10 cellular contexts compared by ENCODE assay signal in genomic region chr9:6973762-6974161, GRCh38.
A peak's percentile ranks its signal among the peaks of the same experiment; 100 is the strongest.
DNase-seq lines count a peak whose midpoint lies in the region; ATAC-seq and TF ChIP-seq lines count a peak whose summit lies in the region.
"Had no signal": no experiment of that assay in that cellular context is flagged by ENCODE, and none has a peak within 500 bp of the region (broad histone marks: within the 10 kb centered on the region; RNA-seq: fewer than 3 reads in every experiment).

No MANE protein-coding gene starts in this region.

- H3K4me1 Mint-ChIP-seq in CD4-positive, alpha-beta memory T cell = peaks cover 15 to 41% (median 21%) of the 10 kb centered on the region in 4 donors

- H3K27me3 ChIP-seq in CD4-positive, alpha-beta memory T cell (ENCODE audit: insufficient read depth, low read length) = no peaks in the 10 kb centered on the region
- no peaks in the 10 kb centered on the region for H3K27me3 ChIP-seq in transverse colon

- WGBS in transverse colon (ENCODE audit: low coverage in 1 of 2), 2 donors = 83% methylated on average over 2 of the region's 2 CpGs

- H3K27me3 Mint-ChIP-seq in CD4-positive, alpha-beta memory T cell = no peaks in the 10 kb centered on the region

- intact Hi-C loops in CD4-positive, alpha-beta memory T cell (cut with micrococcal nuclease) = no loop called here
- intact Hi-C loops in transverse colon (cut with DNase I; ENCODE audit: low total_unique reads) = no loop called here

- H3K4me3 Mint-ChIP-seq in CD4-positive, alpha-beta memory T cell = no peak overlapping the region

- no peaks in the 10 kb centered on the region for H3K36me3 ChIP-seq in CD4-positive, alpha-beta memory T cell (ENCODE audit: insufficient read depth, low read length)
- no peaks in the 10 kb centered on the region for H3K36me3 ChIP-seq in transverse colon

- no peaks in the 10 kb centered on the region for H3K4me1 ChIP-seq in CD4-positive, alpha-beta memory T cell (ENCODE audit: insufficient read depth, low read length)
- H3K4me1 ChIP-seq in transverse colon = no peaks in the 10 kb centered on the region

- no peaks in the 10 kb centered on the region for H3K9me3 ChIP-seq in CD4-positive, alpha-beta memory T cell (ENCODE audit: control insufficient read depth in 1 of 2, low read length in 2 of 2)
- no peaks in the 10 kb centered on the region for H3K9me3 ChIP-seq in transverse colon

- no peak for TF ChIP-seq POLR2A in transverse colon (IDR thresholded peaks at IDR 0.05)

- POLR2A ChIA-PET in CD4-positive, alpha-beta memory T cell (lab: Charles Lee; ENCODE audit: partially characterized antibody) = no interaction called here

- no peak overlapping the region for H3K27ac ChIP-seq in CD4-positive, alpha-beta memory T cell (ENCODE audit: low read depth, low read length)
- no peak overlapping the region for H3K27ac ChIP-seq in transverse colon

- ATAC-seq in GM18867 (IDR thresholded peaks at IDR 0.05; ENCODE audit: unreplicated experiment) (peak; percentile 98), GM21786 (IDR thresholded peaks at IDR 0.05; ENCODE audit: unreplicated experiment) (peak; percentile 98), HG03558 (IDR thresholded peaks at IDR 0.05; ENCODE audit: extremely low read depth, unreplicated experiment) (peak; percentile 97)

- no peaks in the 10 kb centered on the region for H3K9me3 Mint-ChIP-seq in CD4-positive, alpha-beta memory T cell

- DNase-seq in fibroblast of mammary gland (ENCODE audit: low read depth) = peak; percentile 77
- no peak for DNase-seq in CD4-positive, alpha-beta memory T cell
- no peak for DNase-seq in activated T-cell treated with anti-CD3 and anti-CD28 coated beads, Interleukin-2, amount 50 U/mL, for 1 hour
- DNase-seq in NCI-H2081 treated with DMSO at 0.1 percent for 48 hours (lab: John Stamatoyannopoulos, UW) = no peak
- DNase-seq in transverse colon = no peak
- DNase-seq: activated CD4-positive, alpha-beta T cell treated with anti-CD3 and anti-CD28 coated beads for 4 hours; NCI-H2081 had no signal

- H3K27ac Mint-ChIP-seq in CD4-positive, alpha-beta memory T cell = no peak overlapping the region

- TF ChIP-seq CTCF in fibroblast of mammary gland (conservative IDR thresholded peaks at IDR 0.05; ENCODE audit: control insufficient read depth, insufficient read depth, low read depth, low read length) (no peak), transverse colon (IDR thresholded peaks at IDR 0.05) (no peak)

- peaks cover 6 to 14% of the 10 kb centered on the region in 2 donors for H3K36me3 Mint-ChIP-seq in CD4-positive, alpha-beta memory T cell

- CTCF ChIA-PET in CD4-positive, alpha-beta memory T cell (lab: Charles Lee; ENCODE audit: partially characterized antibody) = no interaction called here

- TF ChIP-seq EP300 in transverse colon (IDR thresholded peaks at IDR 0.05; ENCODE audit: low read depth) = no peak

- in situ Hi-C loops in transverse colon (cut with MboI; ENCODE audit: low pct_ligation_motif_present in 1 of 4, low pct_unique_long_range_greater_than_20kb in 1 of 4, low sequenced_read_pairs in 3 of 4) = no loop called here

- H3K4me3 ChIP-seq in fibroblast of mammary gland (ENCODE audit: control insufficient read depth, low read depth, low read length) (no peak overlapping the region), transverse colon (no peak overlapping the region)
- no peak overlapping the region for H3K4me3 ChIP-seq in CD4-positive, alpha-beta memory T cell (ENCODE audit: low read length in 2 of 2)
